In genomic region chr7:121294448-121294992, GRCh38 we compare ENCODE assay signal across 1 cellular context.
TF ChIP-seq lines count a peak whose summit lies in the region.

No MANE protein-coding gene starts in this region.

TF ChIP-seq in K562, 482 proteins besides CTCF, POLR2A, EP300 and RAD21 (continued from another document and continues in another):
- TF ChIP-seq ILF3 (IDR thresholded peaks at IDR 0.05; ENCODE audit: borderline replicate concordance) (no peak), ZNF274 (IDR thresholded peaks at IDR 0.05; ENCODE audit: borderline replicate concordance, low read depth, low read length) (no peak), POLR2AphosphoS2 (IDR thresholded peaks at IDR 0.05; ENCODE audit: low read length) (no peak), SMAD3 (CRISPR knock-in tag; conservative IDR thresholded peaks at IDR 0.05) (peak; percentile 92), RBFOX2 (IDR thresholded peaks at IDR 0.05; ENCODE audit: low read depth, low read length) (no peak), ZNF239 (CRISPR knock-in tag; IDR thresholded peaks at IDR 0.05) (peak; percentile 54), KLF6 (CRISPR knock-in tag; IDR thresholded peaks at IDR 0.05; ENCODE audit: borderline replicate concordance) (peak; percentile 73; the same call in 1 of the 2 replicates), BRD4 (IDR thresholded peaks at IDR 0.05) (no peak), MYNN (IDR thresholded peaks at IDR 0.05) (no peak), MYNN (CRISPR knock-in tag; IDR thresholded peaks at IDR 0.05) (no peak), ZNF24 (IDR thresholded peaks at IDR 0.05) (no peak), KDM5B (IDR thresholded peaks at IDR 0.05; ENCODE audit: insufficient replicate concordance, low read depth, low read length) (no peak), KLF10 (CRISPR knock-in tag; IDR thresholded peaks at IDR 0.05) (no peak), LEF1 (IDR thresholded peaks at IDR 0.05) (no peak), NCOA4 (IDR thresholded peaks at IDR 0.05; ENCODE audit: partially characterized antibody) (no peak), FOSL1 (tag; conservative IDR thresholded peaks at IDR 0.05) (0 out of 2 replicates have a peak, but pooled peaks have one; percentile 26), SAP30 (IDR thresholded peaks at IDR 0.05; ENCODE audit: borderline replicate concordance, insufficient read depth, low read depth, low read length, poor library complexity, severe bottlenecking) (no peak), RREB1 (CRISPR knock-in tag; IDR thresholded peaks at IDR 0.05) (no peak), XRCC3 (IDR thresholded peaks at IDR 0.05) (no peak), HINFP (tag; conservative IDR thresholded peaks at IDR 0.05; ENCODE audit: low read depth) (no peak), ZNF197 (CRISPR knock-in tag; IDR thresholded peaks at IDR 0.05; ENCODE audit: low read depth) (peak; percentile 78; the same call in 1 of the 2 replicates), YBX1 (IDR thresholded peaks at IDR 0.05) (no peak), XRCC5 (IDR thresholded peaks at IDR 0.05; ENCODE audit: low read depth, low read length) (no peak), ZNF695 (CRISPR knock-in tag; IDR thresholded peaks at IDR 0.05) (no peak), ETS2 (tag; IDR thresholded peaks at IDR 0.05; ENCODE audit: borderline replicate concordance, poor library complexity, severe bottlenecking) (no peak), ZNF184 (CRISPR knock-in tag; IDR thresholded peaks at IDR 0.05) (no peak), JUND (IDR thresholded peaks at IDR 0.05; ENCODE audit: borderline replicate concordance, low read depth, low read length) (no peak), JUND (tag; IDR thresholded peaks at IDR 0.05; ENCODE audit: borderline replicate concordance, low read depth, low read length) (no peak), POLR2H (tag; IDR thresholded peaks at IDR 0.05; ENCODE audit: low read depth) (no peak), PML (IDR thresholded peaks at IDR 0.05; ENCODE audit: low read length) (no peak), TAF7 (tag; IDR thresholded peaks at IDR 0.05) (0 out of 2 replicates have a peak, but pooled peaks have one; percentile 10), MCM2 (IDR thresholded peaks at IDR 0.05; ENCODE audit: low read depth) (no peak), SAFB (IDR thresholded peaks at IDR 0.05; ENCODE audit: borderline replicate concordance, low read depth, low read length) (no peak), GTF2E2 (tag; IDR thresholded peaks at IDR 0.05) (no peak), RBM34 (IDR thresholded peaks at IDR 0.05; ENCODE audit: borderline replicate concordance, insufficient read depth, low read length) (no peak), ZNF79 (CRISPR knock-in tag; IDR thresholded peaks at IDR 0.05; ENCODE audit: low read depth) (no peak), RFX7 (CRISPR knock-in tag; IDR thresholded peaks at IDR 0.05) (no peak), ZNF384 (IDR thresholded peaks at IDR 0.05; ENCODE audit: low read depth, low read length) (no peak), SMAD4 (CRISPR knock-in tag; conservative IDR thresholded peaks at IDR 0.05) (peak; percentile 80), TCF7L2 (IDR thresholded peaks at IDR 0.05; ENCODE audit: low read depth, low read length) (no peak), ZNF655 (CRISPR knock-in tag; IDR thresholded peaks at IDR 0.05) (no peak), ATF2 (CRISPR knock-in tag; IDR thresholded peaks at IDR 0.05) (no peak), SIN3A (IDR thresholded peaks at IDR 0.05; ENCODE audit: borderline replicate concordance in 2 of 2, control insufficient read depth in 1 of 2, low read depth in 2 of 2, low read length in 2 of 2) (no peak), RBM39 (optimal IDR thresholded peaks at IDR 0.05; ENCODE audit: low read depth, low read length) (no peak), CREB3 (tag; conservative IDR thresholded peaks at IDR 0.05; ENCODE audit: low read depth) (peak; percentile 72; the same call in 1 of the 2 replicates), SNRNP70 (optimal IDR thresholded peaks at IDR 0.05; ENCODE audit: low read depth, low read length) (no peak), U2AF2 (optimal IDR thresholded peaks at IDR 0.05; ENCODE audit: low read depth, low read length) (no peak), ATF7 (IDR thresholded peaks at IDR 0.05) (no peak), ZNF175 (CRISPR knock-in tag; IDR thresholded peaks at IDR 0.05; ENCODE audit: low read depth) (peak; percentile 86; the same call in 1 of the 2 replicates), HDAC1 (IDR thresholded peaks at IDR 0.05) (no peak)
- TF ChIP-seq, protein P1, sequence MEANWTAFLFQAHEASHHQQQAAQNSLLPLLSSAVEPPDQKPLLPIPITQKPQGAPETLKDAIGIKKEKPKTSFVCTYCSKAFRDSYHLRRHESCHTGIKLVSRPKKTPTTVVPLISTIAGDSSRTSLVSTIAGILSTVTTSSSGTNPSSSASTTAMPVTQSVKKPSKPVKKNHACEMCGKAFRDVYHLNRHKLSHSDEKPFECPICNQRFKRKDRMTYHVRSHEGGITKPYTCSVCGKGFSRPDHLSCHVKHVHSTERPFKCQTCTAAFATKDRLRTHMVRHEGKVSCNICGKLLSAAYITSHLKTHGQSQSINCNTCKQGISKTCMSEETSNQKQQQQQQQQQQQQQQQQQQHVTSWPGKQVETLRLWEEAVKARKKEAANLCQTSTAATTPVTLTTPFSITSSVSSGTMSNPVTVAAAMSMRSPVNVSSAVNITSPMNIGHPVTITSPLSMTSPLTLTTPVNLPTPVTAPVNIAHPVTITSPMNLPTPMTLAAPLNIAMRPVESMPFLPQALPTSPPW (CRISPR knock-in tag; IDR thresholded peaks at IDR 0.05) = 0 out of 2 replicates have a peak, but pooled peaks have one; percentile 16
- TF ChIP-seq, protein P2, sequence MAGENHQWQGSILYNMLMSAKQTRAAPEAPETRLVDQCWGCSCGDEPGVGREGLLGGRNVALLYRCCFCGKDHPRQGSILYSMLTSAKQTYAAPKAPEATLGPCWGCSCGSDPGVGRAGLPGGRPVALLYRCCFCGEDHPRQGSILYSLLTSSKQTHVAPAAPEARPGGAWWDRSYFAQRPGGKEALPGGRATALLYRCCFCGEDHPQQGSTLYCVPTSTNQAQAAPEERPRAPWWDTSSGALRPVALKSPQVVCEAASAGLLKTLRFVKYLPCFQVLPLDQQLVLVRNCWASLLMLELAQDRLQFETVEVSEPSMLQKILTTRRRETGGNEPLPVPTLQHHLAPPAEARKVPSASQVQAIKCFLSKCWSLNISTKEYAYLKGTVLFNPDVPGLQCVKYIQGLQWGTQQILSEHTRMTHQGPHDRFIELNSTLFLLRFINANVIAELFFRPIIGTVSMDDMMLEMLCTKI (IDR thresholded peaks at IDR 0.05; ENCODE audit: partially characterized antibody) = no peak
- TF ChIP-seq, protein P3, sequence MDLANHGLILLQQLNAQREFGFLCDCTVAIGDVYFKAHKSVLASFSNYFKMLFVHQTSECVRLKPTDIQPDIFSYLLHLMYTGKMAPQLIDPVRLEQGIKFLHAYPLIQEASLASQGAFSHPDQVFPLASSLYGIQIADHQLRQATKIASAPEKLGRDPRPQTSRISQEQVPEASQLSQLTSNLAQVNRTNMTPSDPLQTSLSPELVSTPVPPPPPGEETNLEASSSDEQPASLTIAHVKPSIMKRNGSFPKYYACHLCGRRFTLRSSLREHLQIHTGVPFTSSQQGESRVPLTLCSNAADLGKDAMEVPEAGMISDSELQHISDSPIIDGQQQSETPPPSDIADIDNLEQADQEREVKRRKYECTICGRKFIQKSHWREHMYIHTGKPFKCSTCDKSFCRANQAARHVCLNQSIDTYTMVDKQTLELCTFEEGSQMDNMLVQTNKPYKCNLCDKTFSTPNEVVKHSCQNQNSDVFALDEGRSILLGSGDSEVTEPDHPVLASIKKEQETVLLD (IDR thresholded peaks at IDR 0.05) = no peak
- TF ChIP-seq, protein P4, sequence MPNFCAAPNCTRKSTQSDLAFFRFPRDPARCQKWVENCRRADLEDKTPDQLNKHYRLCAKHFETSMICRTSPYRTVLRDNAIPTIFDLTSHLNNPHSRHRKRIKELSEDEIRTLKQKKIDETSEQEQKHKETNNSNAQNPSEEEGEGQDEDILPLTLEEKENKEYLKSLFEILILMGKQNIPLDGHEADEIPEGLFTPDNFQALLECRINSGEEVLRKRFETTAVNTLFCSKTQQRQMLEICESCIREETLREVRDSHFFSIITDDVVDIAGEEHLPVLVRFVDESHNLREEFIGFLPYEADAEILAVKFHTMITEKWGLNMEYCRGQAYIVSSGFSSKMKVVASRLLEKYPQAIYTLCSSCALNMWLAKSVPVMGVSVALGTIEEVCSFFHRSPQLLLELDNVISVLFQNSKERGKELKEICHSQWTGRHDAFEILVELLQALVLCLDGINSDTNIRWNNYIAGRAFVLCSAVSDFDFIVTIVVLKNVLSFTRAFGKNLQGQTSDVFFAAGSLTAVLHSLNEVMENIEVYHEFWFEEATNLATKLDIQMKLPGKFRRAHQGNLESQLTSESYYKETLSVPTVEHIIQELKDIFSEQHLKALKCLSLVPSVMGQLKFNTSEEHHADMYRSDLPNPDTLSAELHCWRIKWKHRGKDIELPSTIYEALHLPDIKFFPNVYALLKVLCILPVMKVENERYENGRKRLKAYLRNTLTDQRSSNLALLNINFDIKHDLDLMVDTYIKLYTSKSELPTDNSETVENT (CRISPR knock-in tag; IDR thresholded peaks at IDR 0.05) = no peak
